ENCODE assay signal across 18 cellular contexts in the genomic region with DNA sequence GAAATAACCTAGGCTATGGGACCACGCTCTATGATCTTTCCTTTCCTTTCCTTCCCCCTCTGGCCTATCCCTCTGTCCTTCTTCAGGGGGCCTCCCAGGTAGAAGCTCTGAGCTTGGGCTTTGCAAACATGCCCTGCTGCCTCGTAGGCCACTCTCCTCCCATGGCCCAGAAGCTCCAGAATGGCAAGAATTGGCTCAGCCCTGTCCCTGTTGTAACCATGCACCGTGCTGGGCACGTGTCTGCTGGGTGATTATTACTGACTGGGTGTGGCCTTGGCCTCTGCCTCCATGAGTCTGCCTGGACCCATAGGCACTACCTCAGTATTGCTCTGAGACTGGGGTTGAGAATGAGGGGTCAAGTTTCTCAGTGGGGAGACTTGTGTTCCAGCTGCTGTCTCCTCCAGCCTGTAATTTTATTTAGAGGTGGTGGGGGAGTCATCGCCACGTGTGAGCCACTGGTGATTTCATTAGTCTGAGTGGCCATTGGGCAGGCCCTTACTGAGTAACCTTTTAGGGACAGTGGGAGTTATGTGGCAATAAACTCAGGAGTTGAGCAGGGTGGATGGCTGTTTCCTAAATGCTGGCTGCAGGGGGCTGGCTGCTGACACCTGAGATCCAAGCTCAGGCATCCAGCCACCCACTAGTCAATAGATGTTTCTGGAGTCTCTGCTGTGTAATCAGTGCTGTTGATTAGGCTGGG.
"Had no signal": no experiment of that assay in that cellular context is flagged by ENCODE, and none has a peak within 500 bp of the region (broad histone marks: within the 10 kb centered on the region; RNA-seq: fewer than 3 reads in every experiment).

No MANE protein-coding gene starts in this region.

- H3K27me3 ChIP-seq: ascending aorta had no signal

- H3K4me1 ChIP-seq: ascending aorta, tibial artery had no signal

- H3K36me3 ChIP-seq: ascending aorta, tibial artery, WERI-Rb-1 had no signal

- ATAC-seq: activated T-cell treated with anti-CD3 and anti-CD28 coated beads, Interleukin-2, amount 50 U/mL, for 72 hours; left lobe of liver; stimulated activated naive CD8-positive, alpha-beta T cell treated with anti-CD3 and anti-CD28 coated beads, Interleukin-15, Interleukin-2, amounts not matched to agents 100 U/mL and 50 U/mL, for 24 hours had no signal

- H3K9me3 ChIP-seq: ascending aorta, tibial artery had no signal

- DNase-seq: activated CD4-positive, alpha-beta T cell treated with anti-CD3 and anti-CD28 coated beads, Interleukin-2, amount 50 U/mL, for 4 hours; activated effector memory CD4-positive, alpha-beta T cell treated with anti-CD3 and anti-CD28 coated beads, Interleukin-2, amount 50 U/mL, for 16 hours; activated naive CD4-positive, alpha-beta T cell treated with anti-CD3 and anti-CD28 coated beads, Interleukin-2, amount 50 U/mL, for 16 hours; activated T-cell treated with anti-CD3 and anti-CD28 coated beads, Interleukin-2, amount 50 U/mL, for 72 hours; effector CD4-positive, alpha-beta T cell; foreskin melanocyte; glutamatergic neuron; hypothalamus; kidney; stimulated activated naive CD8-positive, alpha-beta T cell treated with anti-CD3 and anti-CD28 coated beads, Interleukin-15, Interleukin-2, amounts not matched to agents 100 U/mL and 50 U/mL, for 24 hours; substantia nigra; T-helper 2 cell had no signal

- H3K27ac ChIP-seq: ascending aorta, tibial artery, WERI-Rb-1 had no signal

- H3K4me3 ChIP-seq: ascending aorta, lung, skin epidermis, tibial artery had no signal
